ENCODE assay signal across 13 cellular contexts in genomic region chr13:76812206-76812882, GRCh38.
DNase-seq lines count a peak whose midpoint lies in the region; ATAC-seq, FAIRE-seq and TF ChIP-seq lines count a peak whose summit lies in the region.
"Had no signal": no experiment of that assay in that cellular context is flagged by ENCODE, and none has a peak within 500 bp of the region (broad histone marks: within the 10 kb centered on the region; RNA-seq: fewer than 3 reads in every experiment).

No MANE protein-coding gene starts in this region.

- peak; percentile 17 for ATAC-seq in mucosa of descending colon
- no peak for ATAC-seq in GM19324 (IDR thresholded peaks at IDR 0.05; ENCODE audit: low FRiP score, unreplicated experiment)
- ATAC-seq in HG02840 (IDR thresholded peaks at IDR 0.05; ENCODE audit: low FRiP score, unreplicated experiment), result no peak
- no peak for ATAC-seq in T-helper 17 cell
- ATAC-seq: K562 had no signal

- H3K4me1 ChIP-seq in A673 (ENCODE audit: insufficient read depth, low read length, poor library complexity, severe bottlenecking) (no peaks in the 10 kb centered on the region), mucosa of descending colon (ENCODE audit: low read depth) (no peaks in the 10 kb centered on the region)

- peak; percentile 31 for DNase-seq in A673 (ENCODE audit: low spot score)
- DNase-seq in NCI-H2171 treated with DMSO at 0.1 percent for 48 hours (lab: John Stamatoyannopoulos, UW), result peak; percentile 96
- DNase-seq in fibroblast of gingiva (ENCODE audit: low read depth), result peak; percentile 94
- DNase-seq in mucosa of descending colon, result no peak
- DNase-seq in frontal cortex (ENCODE audit: low spot score in 2 of 2), result no peak
- no peak for DNase-seq in T-helper 17 cell
- DNase-seq: activated naive CD8-positive, alpha-beta T cell treated with anti-CD3 and anti-CD28 coated beads for 36 hours; NCI-H2029 treated with DMSO at 0.1 percent for 48 hours; retina had no signal

- no peaks in the 10 kb centered on the region for H3K9me3 ChIP-seq in A673 (ENCODE audit: low read depth, low read length, poor library complexity, severe bottlenecking)
- no peaks in the 10 kb centered on the region for H3K9me3 ChIP-seq in mucosa of descending colon
- no peaks in the 10 kb centered on the region for H3K9me3 ChIP-seq in T-helper 17 cell (ENCODE audit: control insufficient read depth, low read length, poor library complexity, severe bottlenecking)

- no TSS peak for BruUV-seq in A673 (replicated peaks; lab: Mats Ljungman, UMichigan)

- H3K4me3 ChIP-seq in A673 (ENCODE audit: low read depth, low read length, poor library complexity, severe bottlenecking) (no peak overlapping the region), mucosa of descending colon (no peak overlapping the region)
- H3K4me3 ChIP-seq: K562 had no signal

- intact Hi-C loops in A673 (cut with micrococcal nuclease; ENCODE audit: unreplicated experiment) (no loop called here), mucosa of descending colon (cut with DNase I, micrococcal nuclease) (no loop called here)

- H3K36me3 Mint-ChIP-seq in T-helper 17 cell (ENCODE audit: low read depth), result no peaks in the 10 kb centered on the region
- H3K36me3 Mint-ChIP-seq: activated naive CD8-positive, alpha-beta T cell treated with anti-CD3 and anti-CD28 coated beads for 36 hours had no signal

- TF ChIP-seq CTCF in A673 (conservative IDR thresholded peaks at IDR 0.05; ENCODE audit: low read depth, low read length) (no peak), mucosa of descending colon (IDR thresholded peaks at IDR 0.05) (no peak)

- H3K27ac Mint-ChIP-seq in T-helper 17 cell, result no peak overlapping the region
- H3K27ac Mint-ChIP-seq: activated naive CD8-positive, alpha-beta T cell treated with anti-CD3 and anti-CD28 coated beads for 36 hours; dendritic cell treated with granulocyte-macrophage colony-stimulating factor and Interleukin-4, amounts not matched to agents 40 ng/mL and 50 ng/mL, for 4 days had no signal

- POLR2A ChIA-PET in A673 (lab: Charles Lee; ENCODE audit: low non-redundant PET), result interaction anchor here (0.5 kb wide), 1 partner anchor 41 kb away, joined by 3 read pairs; no protein-coding TSS in a partner anchor

- no peak for FAIRE-seq in frontal cortex (lab: Jason Lieb, UNC)
- FAIRE-seq: K562 had no signal

- no peak overlapping the region for H3K4me3 Mint-ChIP-seq in T-helper 17 cell
- H3K4me3 Mint-ChIP-seq: activated naive CD8-positive, alpha-beta T cell treated with anti-CD3 and anti-CD28 coated beads for 36 hours; dendritic cell treated with granulocyte-macrophage colony-stimulating factor and Interleukin-4, amounts not matched to agents 40 ng/mL and 50 ng/mL, for 4 days had no signal

- H3K27me3 Mint-ChIP-seq in T-helper 17 cell, result peaks cover 20% of the 10 kb centered on the region

- CTCF ChIA-PET in A673 (lab: Charles Lee), result interaction anchor here (0.5 kb wide), 1 partner anchor 63 kb away, joined by 9 read pairs; no protein-coding TSS in a partner anchor

- no peak overlapping the region for H3K27ac ChIP-seq in A673 (ENCODE audit: low read depth, low read length, poor library complexity, severe bottlenecking)

- H3K36me3 ChIP-seq in A673 (ENCODE audit: insufficient read depth, low read length, poor library complexity, severe bottlenecking), result no peaks in the 10 kb centered on the region
- H3K36me3 ChIP-seq in mucosa of descending colon (ENCODE audit: low read depth), result no peaks in the 10 kb centered on the region

- no peaks in the 10 kb centered on the region for H3K27me3 ChIP-seq in A673 (replicated peaks; ENCODE audit: insufficient read depth, low read depth, low read length, poor library complexity)

- H3K4me1 Mint-ChIP-seq in T-helper 17 cell, result peaks cover 2% of the 10 kb centered on the region
- H3K4me1 Mint-ChIP-seq: activated naive CD8-positive, alpha-beta T cell treated with anti-CD3 and anti-CD28 coated beads for 36 hours had no signal

Comparison
In these comparisons a context has a peak if more than half of its experiments do, and no peak if none do; other contexts are left out.
1. DNase-seq: peak in A673 (single experiment), NCI-H2171 treated with DMSO at 0.1 percent for 48 hours (single experiment) and fibroblast of gingiva (single experiment); none in mucosa of descending colon (0 of 3), frontal cortex (0 of 2) and T-helper 17 cell (0 of 3).